Comparison of ENCODE assay signal across 8 cellular contexts in the genomic region with DNA sequence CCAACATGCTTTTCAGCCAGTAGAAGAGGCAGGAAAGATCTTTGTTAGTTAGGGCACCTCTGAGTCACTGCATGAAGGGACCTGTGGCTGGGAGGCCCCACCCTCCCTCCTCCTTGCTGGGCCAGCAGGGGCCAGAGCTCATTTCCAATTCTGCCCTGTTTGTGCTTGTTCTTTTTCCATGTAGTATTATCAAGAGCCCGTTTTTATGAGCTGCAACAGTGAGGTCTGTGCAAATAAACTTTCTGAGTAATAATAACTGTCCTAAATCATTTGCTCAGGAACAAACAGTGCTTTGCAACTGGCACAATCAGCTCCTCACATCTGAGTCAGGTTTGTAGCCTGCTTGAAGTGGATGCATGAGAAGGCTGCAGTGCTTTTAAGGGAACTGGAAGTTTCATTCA.
DNase-seq lines count a peak whose midpoint lies in the region; ATAC-seq, FAIRE-seq and TF ChIP-seq lines count a peak whose summit lies in the region.

No MANE protein-coding gene starts in this region.

- H3K4me1 Mint-ChIP-seq in CD4-positive, alpha-beta T cell (ENCODE audit: low read depth) = peaks cover 78% of the 10 kb centered on the region
- peaks cover 66% of the 10 kb centered on the region for H3K4me1 Mint-ChIP-seq in activated T-helper 2 cell treated with anti-CD3 and anti-CD28 coated beads, Interferon-gamma antibody, Interleukin-2, Interleukin-4, amounts not matched to agents 10 μg/mL and 5 μg/mL and 100 μg/mL, durations not matched to agents 14 hours and 24 hours and 36 hours (ENCODE audit: low read depth)

- no peak overlapping the region for H3K9ac ChIP-seq in kidney (ENCODE audit: low read length in 2 of 2)

- no peaks in the 10 kb centered on the region for H3K9me3 Mint-ChIP-seq in CD4-positive, alpha-beta T cell
- no peaks in the 10 kb centered on the region for H3K9me3 Mint-ChIP-seq in activated T-helper 2 cell treated with anti-CD3 and anti-CD28 coated beads, Interferon-gamma antibody, Interleukin-2, Interleukin-4, amounts not matched to agents 10 μg/mL and 5 μg/mL and 100 μg/mL, durations not matched to agents 14 hours and 24 hours and 36 hours

- peak; percentile 87 for TF ChIP-seq EP300 in transverse colon (IDR thresholded peaks at IDR 0.05; ENCODE audit: low read depth)

- WGBS in transverse colon (ENCODE audit: low coverage in 1 of 2), 2 donors = 14 to 38% methylated on average over 1 of the region's 1 CpG

- H3K27ac Mint-ChIP-seq in CD4-positive, alpha-beta T cell = peak overlapping the region; percentile 88
- H3K27ac Mint-ChIP-seq in activated T-helper 2 cell treated with anti-CD3 and anti-CD28 coated beads, Interferon-gamma antibody, Interleukin-2, Interleukin-4, amounts not matched to agents 10 μg/mL and 5 μg/mL and 100 μg/mL, durations not matched to agents 14 hours and 24 hours and 36 hours = peak overlapping the region; percentile 75

- no peaks in the 10 kb centered on the region for H3K27me3 ChIP-seq in CD4-positive, alpha-beta T cell (ENCODE audit: control insufficient read depth, insufficient read depth, low read length)
- H3K27me3 ChIP-seq in left lung (no peaks in the 10 kb centered on the region), transverse colon (no peaks in the 10 kb centered on the region)

- no peaks in the 10 kb centered on the region for H3K36me3 Mint-ChIP-seq in CD4-positive, alpha-beta T cell (ENCODE audit: low read depth)
- no peaks in the 10 kb centered on the region for H3K36me3 Mint-ChIP-seq in activated T-helper 2 cell treated with anti-CD3 and anti-CD28 coated beads, Interferon-gamma antibody, Interleukin-2, Interleukin-4, amounts not matched to agents 10 μg/mL and 5 μg/mL and 100 μg/mL, durations not matched to agents 14 hours and 24 hours and 36 hours (ENCODE audit: low read depth)

- TF ChIP-seq POLR2A in transverse colon (IDR thresholded peaks at IDR 0.05) (no peak), erythroblast (IDR thresholded peaks at IDR 0.05; ENCODE audit: low read length) (no peak)

- H3K4me3 Mint-ChIP-seq in CD4-positive, alpha-beta T cell = peak overlapping the region; percentile 50
- no peak overlapping the region for H3K4me3 Mint-ChIP-seq in activated T-helper 2 cell treated with anti-CD3 and anti-CD28 coated beads, Interferon-gamma antibody, Interleukin-2, Interleukin-4, amounts not matched to agents 10 μg/mL and 5 μg/mL and 100 μg/mL, durations not matched to agents 14 hours and 24 hours and 36 hours (ENCODE audit: low read depth)

- H3K4me3 ChIP-seq in left lung (no peak overlapping the region), transverse colon (no peak overlapping the region), kidney (ENCODE audit: low read length in 2 of 2) (no peak overlapping the region)

- POLR2A ChIA-PET in CD4-positive, alpha-beta T cell (lab: Charles Lee) = interaction anchor here (0.7 to 2.5 kb wide), 14 partner anchors 35 to 233 kb away, joined by 3 to 12 read pairs (median 4); partner anchors contain the start of gene ARL4C

- ATAC-seq in CD4-positive, alpha-beta T cell (ENCODE audit: poor library complexity) = peak; percentile 82
- ATAC-seq in left lung (peak; percentile 89), HG02678 (IDR thresholded peaks at IDR 0.05; ENCODE audit: unreplicated experiment) (no peak)

- in situ Hi-C loops in transverse colon (cut with MboI; ENCODE audit: low pct_ligation_motif_present in 1 of 4, low pct_unique_long_range_greater_than_20kb in 1 of 4, low sequenced_read_pairs in 3 of 4) = no loop called here

- no peak for FAIRE-seq in kidney (lab: Jason Lieb, UNC)

- H3K4me1 ChIP-seq in left lung = peaks cover 10 to 21% of the 10 kb centered on the region in 2 donors
- H3K4me1 ChIP-seq in transverse colon = peaks cover 11 to 38% (median 14%) of the 10 kb centered on the region in 4 donors
- H3K4me1 ChIP-seq in kidney (ENCODE audit: control insufficient read depth in 1 of 2, insufficient read depth in 1 of 2, low read depth in 1 of 2, low read length in 2 of 2) = no peaks in the 10 kb centered on the region

- H3K27me3 Mint-ChIP-seq in CD4-positive, alpha-beta T cell = no peaks in the 10 kb centered on the region
- H3K27me3 Mint-ChIP-seq in activated T-helper 2 cell treated with anti-CD3 and anti-CD28 coated beads, Interferon-gamma antibody, Interleukin-2, Interleukin-4, amounts not matched to agents 10 μg/mL and 5 μg/mL and 100 μg/mL, durations not matched to agents 14 hours and 24 hours and 36 hours (ENCODE audit: low read depth) = no peaks in the 10 kb centered on the region

- no peaks in the 10 kb centered on the region for H3K36me3 ChIP-seq in left lung
- H3K36me3 ChIP-seq in transverse colon = no peaks in the 10 kb centered on the region
- no peaks in the 10 kb centered on the region for H3K36me3 ChIP-seq in kidney (ENCODE audit: control insufficient read depth in 1 of 2, insufficient read depth in 2 of 2, low read length in 2 of 2)

- intact Hi-C loops in CD4-positive, alpha-beta T cell (cut with DNase I, micrococcal nuclease) = loop anchor here in 1 of 2 experiments (5.0 kb wide), 1 partner anchor 82 kb away; no protein-coding TSS in a partner anchor
- intact Hi-C loops in activated T-helper 2 cell treated with anti-CD3 and anti-CD28 coated beads, Interferon-gamma antibody, Interleukin-2, Interleukin-4, amounts not matched to agents 10 μg/mL and 5 μg/mL and 100 μg/mL, durations not matched to agents 14 hours and 24 hours and 36 hours (cut with micrococcal nuclease) = loop anchor here (2.0 to 5.0 kb wide), 5 partner anchors 54 to 122 kb away; no protein-coding TSS in a partner anchor
- intact Hi-C loops in left lung (cut with DNase I) (no loop called here), transverse colon (cut with DNase I; ENCODE audit: low total_unique reads) (no loop called here), kidney (cut with DNase I) (no loop called here)

- DNase-seq in CD4-positive, alpha-beta T cell = peak in 9 of 10 experiments; percentile 23 to 60 (median 41)
- DNase-seq in NCI-H345 (lab: John Stamatoyannopoulos, UW) = peak; percentile 58
- DNase-seq in activated T-helper 2 cell treated with anti-CD3 and anti-CD28 coated beads, Interferon-gamma antibody, Interleukin-2, Interleukin-4, amounts not matched to agents 10 μg/mL and 5 μg/mL and 100 μg/mL, durations not matched to agents 14 hours and 24 hours and 36 hours (ENCODE audit: low spot score) = peak; percentile 34
- peak; percentile 47 to 79 for DNase-seq in left lung
- DNase-seq in transverse colon = peak; percentile 55
- DNase-seq in erythroblast (lab: John Stamatoyannopoulos, UW) = no peak
- DNase-seq in kidney = no peak

- CTCF ChIA-PET in CD4-positive, alpha-beta T cell (lab: Charles Lee) = interaction anchor here (0.9 to 1.7 kb wide), 9 partner anchors 23 to 150 kb away, joined by 3 to 7 read pairs (median 4); no protein-coding TSS in a partner anchor

- no peak for TF ChIP-seq CTCF in CD4-positive, alpha-beta T cell (IDR thresholded peaks at IDR 0.05)
- TF ChIP-seq CTCF in left lung (IDR thresholded peaks at IDR 0.05) (no peak), transverse colon (IDR thresholded peaks at IDR 0.05) (no peak), kidney (IDR thresholded peaks at IDR 0.05; ENCODE audit: borderline replicate concordance, extremely low read depth, insufficient read depth) (no peak)

- H3K27ac ChIP-seq in CD4-positive, alpha-beta T cell (ENCODE audit: low read depth, low read length) = peak overlapping the region; percentile 57
- peak overlapping the region in 1 of 2 donors; percentile 26 for H3K27ac ChIP-seq in left lung
- H3K27ac ChIP-seq in transverse colon = peak overlapping the region; percentile 55 to 85 (median 74)
- H3K27ac ChIP-seq in kidney (ENCODE audit: low read depth in 2 of 2, low read length in 2 of 2) = no peak overlapping the region

- H3K9me3 ChIP-seq in CD4-positive, alpha-beta T cell (ENCODE audit: control insufficient read depth, low read length) = no peaks in the 10 kb centered on the region
- no peaks in the 10 kb centered on the region for H3K9me3 ChIP-seq in left lung
- no peaks in the 10 kb centered on the region for H3K9me3 ChIP-seq in transverse colon
- no peaks in the 10 kb centered on the region for H3K9me3 ChIP-seq in kidney (ENCODE audit: control insufficient read depth in 1 of 2, low read length in 2 of 2)

Comparison
In these comparisons a context has a peak if more than half of its experiments do, and no peak if none do; other contexts are left out.
1. DNase-seq: peak in CD4-positive, alpha-beta T cell (9 of 10), NCI-H345 (single experiment), activated T-helper 2 cell treated with anti-CD3 and anti-CD28 coated beads, Interferon-gamma antibody, Interleukin-2, Interleukin-4, amounts not matched to agents 10 μg/mL and 5 μg/mL and 100 μg/mL, durations not matched to agents 14 hours and 24 hours and 36 hours (single experiment), left lung (2 of 2) and transverse colon (single experiment); none in erythroblast (0 of 2) and kidney (single experiment).
2. H3K27ac ChIP-seq: peak in CD4-positive, alpha-beta T cell (single experiment) and transverse colon (4 of 4); none in kidney (0 of 2).